ENCODE assay signal across 12 cellular contexts in the genomic region with DNA sequence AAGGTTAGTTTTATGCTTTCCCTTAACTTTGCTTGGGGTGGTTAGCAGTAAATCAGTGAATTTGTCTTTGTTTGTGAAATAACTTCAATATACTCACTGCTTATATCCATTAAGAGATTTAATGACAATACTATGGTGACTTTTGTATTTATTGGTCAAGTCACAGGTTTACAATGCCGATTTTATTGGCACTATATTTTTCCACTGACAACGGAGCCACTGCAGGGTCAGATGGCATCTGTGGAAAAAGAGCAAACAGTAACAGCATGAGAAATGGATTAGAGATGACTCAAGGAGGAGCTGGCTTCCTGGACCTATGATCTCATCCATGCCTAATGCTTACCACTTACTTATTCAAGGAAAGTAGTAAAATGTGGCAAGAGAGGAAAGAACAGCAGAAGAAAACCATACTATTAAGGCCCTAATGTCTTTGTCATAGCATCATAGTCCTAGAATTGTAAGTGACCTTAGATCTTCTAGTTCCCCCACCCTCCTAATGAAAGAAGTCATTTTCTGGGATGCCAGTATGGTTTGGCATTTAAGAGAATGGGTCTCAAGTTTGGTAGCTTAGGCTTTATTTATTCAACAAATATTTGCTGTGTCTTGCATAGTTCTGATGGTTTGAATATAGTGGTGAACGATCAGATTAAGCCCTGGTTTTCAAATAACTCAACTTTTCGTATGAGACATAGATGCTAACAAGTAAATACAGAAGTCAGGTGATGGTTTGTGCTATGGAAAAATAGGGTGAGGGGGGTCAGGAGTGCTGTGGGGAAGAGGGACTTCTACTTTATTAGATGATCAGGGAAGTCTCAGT. TPM values are rescaled to one million over a fixed set of nuclear protein-coding genes. Genes with fewer than 3 reads are reported as not detected.
A peak's percentile ranks its signal among the peaks of the same experiment; 100 is the strongest.
DNase-seq lines count a peak whose midpoint lies in the region; ATAC-seq and TF ChIP-seq lines count a peak whose summit lies in the region.
"Had no signal": no experiment of that assay in that cellular context is flagged by ENCODE, and none has a peak within 500 bp of the region (broad histone marks: within the 10 kb centered on the region; RNA-seq: fewer than 3 reads in every experiment).

No MANE protein-coding gene starts in this region.

- ATAC-seq in activated T-cell treated with anti-CD3 and anti-CD28 coated beads, Interleukin-2, amount 50 U/mL, for 72 hours (replicated peaks in 1 of 2) = peak; percentile 33 to 52
- ATAC-seq in activated B cell treated with CpG ODN at 0.5 μM for 24 hours (ENCODE audit: low read depth) = no peak

- DNase-seq in activated T-cell treated with anti-CD3 and anti-CD28 coated beads, Interleukin-2, amount 50 U/mL, for 72 hours = no peak
- no peak for DNase-seq in activated T-cell treated with anti-CD3 and anti-CD28 coated beads for 4 hours
- no peak for DNase-seq in activated B cell treated with CpG ODN at 0.5 μM for 24 hours
- DNase-seq in glomerular visceral epithelial cell (ENCODE audit: extremely low spot score) = peak; percentile 81
- no peak for DNase-seq in transverse colon
- DNase-seq in NCI-H1105 treated with DMSO at 0.1 percent for 48 hours (lab: John Stamatoyannopoulos, UW) = no peak
- DNase-seq in T-helper 1 cell = no peak
- DNase-seq in activated gamma-delta T cell treated with Interleukin-2 at 50 U/mL for 16 hours = no peak
- DNase-seq: cortex of kidney; stimulated activated CD4-positive, alpha-beta T cell treated with anti-CD3 and anti-CD28 coated beads, Interleukin-2, amount 100 ng/mL, for 48 hours had no signal

- H3K27me3 Mint-ChIP-seq in activated T-cell treated with anti-CD3 and anti-CD28 coated beads, Interleukin-2, amount 50 U/mL, for 72 hours (ENCODE audit: low read depth) = no peaks in the 10 kb centered on the region
- no peaks in the 10 kb centered on the region for H3K27me3 Mint-ChIP-seq in activated B cell treated with CpG ODN at 0.5 μM for 24 hours

- H3K4me3 ChIP-seq in transverse colon = no peak overlapping the region
- H3K4me3 ChIP-seq: BLaER1 treated with 17β-estradiol and CSF1 and Interleukin-3, amounts not matched to agents 10 nM and 100 nM; HAP-1 had no signal

- H3K4me1 Mint-ChIP-seq in activated T-cell treated with anti-CD3 and anti-CD28 coated beads, Interleukin-2, amount 50 U/mL, for 72 hours (ENCODE audit: low read depth) = peaks cover 37% of the 10 kb centered on the region
- H3K4me1 Mint-ChIP-seq in activated B cell treated with CpG ODN at 0.5 μM for 24 hours = peaks cover 41% of the 10 kb centered on the region

- H3K27me3 ChIP-seq in transverse colon = no peaks in the 10 kb centered on the region
- H3K27me3 ChIP-seq: BLaER1 treated with 17β-estradiol and CSF1 and Interleukin-3, amounts not matched to agents 10 nM and 100 nM had no signal

- peaks cover 0 to 4% (median 0%) of the 10 kb centered on the region in 4 donors for H3K4me1 ChIP-seq in transverse colon
- H3K4me1 ChIP-seq: HAP-1 had no signal

- H3K9me3 Mint-ChIP-seq in activated T-cell treated with anti-CD3 and anti-CD28 coated beads, Interleukin-2, amount 50 U/mL, for 72 hours = peaks cover 0 to 2% of the 10 kb centered on the region in 2 donors
- H3K9me3 Mint-ChIP-seq in activated B cell treated with CpG ODN at 0.5 μM for 24 hours = peaks cover 3% of the 10 kb centered on the region

- no peak for TF ChIP-seq CTCF in activated B cell treated with CpG ODN at 0.5 μM for 24 hours (IDR thresholded peaks at IDR 0.05)
- TF ChIP-seq CTCF in transverse colon (IDR thresholded peaks at IDR 0.05) = no peak

- H3K36me3 Mint-ChIP-seq in activated T-cell treated with anti-CD3 and anti-CD28 coated beads, Interleukin-2, amount 50 U/mL, for 72 hours (ENCODE audit: insufficient read depth in 2 of 2) = peaks cover 4 to 8% of the 10 kb centered on the region in 2 donors
- H3K36me3 Mint-ChIP-seq in activated B cell treated with CpG ODN at 0.5 μM for 24 hours (ENCODE audit: low read depth) = peaks cover 43% of the 10 kb centered on the region

- no peak for TF ChIP-seq EP300 in transverse colon (IDR thresholded peaks at IDR 0.05; ENCODE audit: low read depth)

- H3K27ac Mint-ChIP-seq in activated T-cell treated with anti-CD3 and anti-CD28 coated beads, Interleukin-2, amount 50 U/mL, for 72 hours = no peak overlapping the region
- H3K27ac Mint-ChIP-seq in activated B cell treated with CpG ODN at 0.5 μM for 24 hours = peak overlapping the region; percentile 3

- no peak overlapping the region for H3K4me3 Mint-ChIP-seq in activated T-cell treated with anti-CD3 and anti-CD28 coated beads, Interleukin-2, amount 50 U/mL, for 72 hours
- no peak overlapping the region for H3K4me3 Mint-ChIP-seq in activated B cell treated with CpG ODN at 0.5 μM for 24 hours

- 38 to 47% methylated on average over 4 of the region's 4 CpGs for WGBS in transverse colon (ENCODE audit: low coverage in 1 of 2), 2 donors

- intact Hi-C loops in activated B cell treated with CpG ODN at 0.5 μM for 24 hours (cut with micrococcal nuclease) = loop anchor here (2.0 kb wide), 1 partner anchor 17 kb away; no protein-coding TSS in a partner anchor
- intact Hi-C loops in transverse colon (cut with DNase I; ENCODE audit: low total_unique reads) = no loop called here

- TF ChIP-seq POLR2A in transverse colon (IDR thresholded peaks at IDR 0.05) = no peak

- H3K36me3 ChIP-seq in transverse colon = no peaks in the 10 kb centered on the region
- H3K36me3 ChIP-seq: HAP-1 had no signal

- POLR2A ChIA-PET in activated B cell treated with CpG ODN at 0.5 μM for 24 hours (lab: Charles Lee) = no interaction called here

- CTCF ChIA-PET in activated B cell treated with CpG ODN at 0.5 μM for 24 hours (lab: Charles Lee) = no interaction called here

- in situ Hi-C loops in transverse colon (cut with MboI; ENCODE audit: low pct_ligation_motif_present in 1 of 4, low pct_unique_long_range_greater_than_20kb in 1 of 4, low sequenced_read_pairs in 3 of 4) = no loop called here

- H3K27ac ChIP-seq in transverse colon = peak overlapping the region in 3 of 4 donors; percentile 11 to 41 (median 33)

- H3K9me3 ChIP-seq in transverse colon = no peaks in the 10 kb centered on the region
- H3K9me3 ChIP-seq: HAP-1 had no signal

RNA-seq across cellular contexts. Expression of a gene that starts 18.5 kb away (rescaled TPM):
- total RNA-seq in activated T-cell treated with anti-CD3 and anti-CD28 coated beads, Interleukin-2, amount 50 U/mL, for 72 hours = 10 to 100 TPM in 1 of 2 donors, 1 to 10 TPM in 1; 9.4 to 11.9 TPM
- 12.6 and 13.5 TPM in 2 replicates for total RNA-seq in activated B cell treated with CpG ODN at 0.5 μM for 24 hours
- total RNA-seq in transverse colon = 1 to 10 TPM; 1.4 to 4.5 (median 3.8) TPM
